ENCODE assay signal across 8 cellular contexts in genomic region chr16:88561485-88562369, GRCh38. TPM values are rescaled to one million over a fixed set of nuclear protein-coding genes. Genes with fewer than 3 reads are reported as not detected.
DNase-seq lines count a peak whose midpoint lies in the region; ATAC-seq and TF ChIP-seq lines count a peak whose summit lies in the region.

No MANE protein-coding gene starts in this region.

- intact Hi-C loops in adrenal gland (cut with DNase I) = loop anchor here (5.0 kb wide), 1 partner anchor 119 kb away; no protein-coding TSS in a partner anchor
- intact Hi-C loops in left ventricle myocardium inferior (cut with micrococcal nuclease) = loop anchor here (10.0 kb wide), 1 partner anchor 117 kb away; no protein-coding TSS in a partner anchor
- intact Hi-C loops in gastrocnemius medialis (cut with DNase I; ENCODE audit: low total_unique reads) = loop anchor here (1.0 kb wide), 1 partner anchor 118 kb away; no protein-coding TSS in a partner anchor

- H3K4me3 Mint-ChIP-seq in H9 = no peak overlapping the region; a peak in 1 of 5 replicates

- H2BK15ac ChIP-seq in H9 (ENCODE audit: low read depth, low read length) = no peak overlapping the region

- H3K9me3 ChIP-seq in BE2C = no peaks in the 10 kb centered on the region
- no peaks in the 10 kb centered on the region for H3K9me3 ChIP-seq in H9 (ENCODE audit: control insufficient read depth, low read depth, low read length)
- H3K9me3 ChIP-seq in adrenal gland (replicated peaks in 1 of 3) = no peaks in the 10 kb centered on the region
- H3K9me3 ChIP-seq in left ventricle myocardium inferior (replicated peaks) = no peaks in the 10 kb centered on the region
- H3K9me3 ChIP-seq in gastrocnemius medialis = no peaks in the 10 kb centered on the region

- no peaks in the 10 kb centered on the region; the same call in 1 of the 2 replicates for H3K4me1 ChIP-seq in BE2C
- no peaks in the 10 kb centered on the region for H3K4me1 ChIP-seq in H9 (ENCODE audit: insufficient read depth, low read length)
- peaks cover 0 to 4% of the 10 kb centered on the region in 2 donors for H3K4me1 ChIP-seq in adrenal gland (replicated peaks in 1 of 2)
- H3K4me1 ChIP-seq in left ventricle myocardium inferior = peaks cover 12% of the 10 kb centered on the region
- H3K4me1 ChIP-seq in gastrocnemius medialis = peaks cover 6 to 8% of the 10 kb centered on the region in 2 donors

- no peak overlapping the region for H3K23ac ChIP-seq in H9 (ENCODE audit: insufficient read length, low read depth, low read length)

- H4K5ac ChIP-seq in H9 (ENCODE audit: insufficient read length, low read depth, low read length) = no peak overlapping the region

- H4K20me1 ChIP-seq in H9 (ENCODE audit: control insufficient read depth, insufficient read depth, insufficient read length) = no peaks in the 10 kb centered on the region

- no peaks in the 10 kb centered on the region for H3K36me3 Mint-ChIP-seq in H9 (ENCODE audit: insufficient read depth in 1 of 3, low read depth in 3 of 3)

- no peak overlapping the region for H4K91ac ChIP-seq in H9 (ENCODE audit: insufficient read length, low read depth, low read length)

- TF ChIP-seq CTCF in BE2C (IDR thresholded peaks at IDR 0.05; ENCODE audit: low read depth, low read length) (peak; percentile 71), H9 (conservative IDR thresholded peaks at IDR 0.05) (peak; percentile 69), adrenal gland (IDR thresholded peaks at IDR 0.05) (peak; percentile 42 to 69 (median 54)), left ventricle myocardium inferior (IDR thresholded peaks at IDR 0.05; ENCODE audit: borderline replicate concordance) (peak; percentile 70), gastrocnemius medialis (IDR thresholded peaks at IDR 0.05 in 4 of 5, conservative IDR thresholded peaks at IDR 0.05 in 1 of 5) (peak; percentile 17 to 64 (median 50))

- no peak overlapping the region for H3T11ph ChIP-seq in H9 (ENCODE audit: low read length)

- peak in 1 of 2 donors; percentile 38 for ATAC-seq in gastrocnemius medialis
- ATAC-seq in GM18907 (IDR thresholded peaks at IDR 0.05; ENCODE audit: unreplicated experiment) = no peak
- ATAC-seq in HG03045 (IDR thresholded peaks at IDR 0.05; ENCODE audit: unreplicated experiment) = no peak

- H3K27ac Mint-ChIP-seq in H9 = no peak overlapping the region

- no peaks in the 10 kb centered on the region for H3K79me1 ChIP-seq in H9 (ENCODE audit: insufficient read depth, low read depth, low read length, poor library complexity, severe bottlenecking)

- H3K27ac ChIP-seq in H9 (ENCODE audit: insufficient read length, low read depth, low read length) (no peak overlapping the region), adrenal gland (no peak overlapping the region), left ventricle myocardium inferior (replicated peaks) (no peak overlapping the region), gastrocnemius medialis (no peak overlapping the region)

- H3K9me3 Mint-ChIP-seq in H9 = no peaks in the 10 kb centered on the region; a peak in 1 of 5 replicates

- no peak overlapping the region for H2BK20ac ChIP-seq in H9 (ENCODE audit: low read depth, low read length, poor library complexity, severe bottlenecking)

- WGBS in H9 (ENCODE audit: extremely low coverage, insufficient read length, low lambda C conversion rate) = no CpG with 5 or more reads among the region's 25 CpGs
- 20 to 30% (median 26%) methylated on average over 12 to 24 of the region's 25 CpGs for WGBS in adrenal gland, 4 donors

- H3K36me3 ChIP-seq in BE2C (no peaks in the 10 kb centered on the region), adrenal gland (replicated peaks in 1 of 2) (no peaks in the 10 kb centered on the region), left ventricle myocardium inferior (no peaks in the 10 kb centered on the region), gastrocnemius medialis (no peaks in the 10 kb centered on the region)

- TF ChIP-seq POLR2A in adrenal gland (IDR thresholded peaks at IDR 0.05) (no peak), gastrocnemius medialis (IDR thresholded peaks at IDR 0.05) (no peak)

- no peak overlapping the region for H3K18ac ChIP-seq in H9 (ENCODE audit: insufficient read length, low read depth, low read length)

- no peak overlapping the region for H2AFZ ChIP-seq in H9 (ENCODE audit: low read length)

- H3K4me3 ChIP-seq in BE2C (ENCODE audit: low read depth, low read length) = peak overlapping the region; percentile 35
- peak overlapping the region in 1 of 4 donors; percentile 36 for H3K4me3 ChIP-seq in adrenal gland
- H3K4me3 ChIP-seq in left ventricle myocardium inferior = peak overlapping the region; percentile 32
- peak overlapping the region in 3 of 4 donors; percentile 13 to 20 (median 18) for H3K4me3 ChIP-seq in gastrocnemius medialis

- H3K56ac ChIP-seq in H9 (ENCODE audit: insufficient read length, low read depth, low read length) = no peak overlapping the region

- H4K8ac ChIP-seq in H9 (replicated peaks; ENCODE audit: insufficient read length, low read depth, low read length) = no peak overlapping the region

- H3K4me2 ChIP-seq in H9 (ENCODE audit: insufficient read depth, insufficient read length, low read length) = no peak overlapping the region

- H3K79me2 ChIP-seq in H9 (ENCODE audit: insufficient read depth, low read length) = no peaks in the 10 kb centered on the region

- H3K14ac ChIP-seq in H9 (ENCODE audit: insufficient read depth, low read length) = no peak overlapping the region

- in situ Hi-C loops in gastrocnemius medialis (cut with MboI; ENCODE audit: low sequenced_read_pairs in 4 of 4) = loop anchor here in 2 of 4 donors (25.0 kb wide), 2 partner anchors 124 to 799 kb away; partner anchors contain the start of gene KLHDC4 (in 1 of the 2)

- no peak overlapping the region for H3K4ac ChIP-seq in H9 (ENCODE audit: low read depth, low read length)

- H3K9ac ChIP-seq in H9 (ENCODE audit: extremely low read depth, insufficient read length, low read length) = no peak overlapping the region

- peak; percentile 69 for DNase-seq in BE2C
- peak; percentile 56 for DNase-seq in H9
- DNase-seq in SHP77 treated with DMSO at 0.1 percent for 48 hours (lab: John Stamatoyannopoulos, UW) = peak; percentile 32
- peak; percentile 45 to 69 (median 59) for DNase-seq in adrenal gland
- no peak for DNase-seq in left ventricle myocardium inferior
- DNase-seq in gastrocnemius medialis = no peak

- no peaks in the 10 kb centered on the region for H3K23me2 ChIP-seq in H9 (ENCODE audit: insufficient read length, low read depth, low read length, poor library complexity, severe bottlenecking)

- no peak overlapping the region for H2BK5ac ChIP-seq in H9 (ENCODE audit: insufficient read length, low read length)

- peaks cover 4% of the 10 kb centered on the region in 2 experiments; a peak in 3 of 4 replicates for H3K4me1 Mint-ChIP-seq in H9

- no peak overlapping the region for H2BK120ac ChIP-seq in H9 (ENCODE audit: low read depth, low read length, poor library complexity, severe bottlenecking)

- H2BK12ac ChIP-seq in H9 (ENCODE audit: insufficient read length, low read depth, low read length) = no peak overlapping the region

- H3K27me3 ChIP-seq in BE2C (peaks cover 7% of the 10 kb centered on the region), H9 (ENCODE audit: insufficient read depth, low read length) (no peaks in the 10 kb centered on the region), adrenal gland (no peaks in the 10 kb centered on the region), left ventricle myocardium inferior (ENCODE audit: low read depth) (peaks cover 23% of the 10 kb centered on the region), gastrocnemius medialis (peaks cover under 1 to 12% (median 6%) of the 10 kb centered on the region in 3 donors)

- no peak overlapping the region for H2AK5ac ChIP-seq in H9 (ENCODE audit: insufficient read length, low read length)

- H3K27me3 Mint-ChIP-seq in H9 (ENCODE audit: low read depth) = peaks cover 19% of the 10 kb centered on the region

RNA-seq across cellular contexts. Expression of gene ZC3H18, which starts 8.5 kb away (rescaled TPM):
- 108 TPM for polyA plus RNA-seq in BE2C (2012; ENCODE audit: insufficient read depth, insufficient read length, low read depth)
- 69.7 and 78.2 TPM in 2 replicates for total RNA-seq in H9 (2021)
- 10 to 100 TPM; 11.8 to 40.2 (median 21.8) TPM for total RNA-seq in adrenal gland
- 10 to 100 TPM; 17.4 to 49.1 (median 34.0) TPM for polyA plus RNA-seq in adrenal gland
- 21.3 TPM for total RNA-seq in left ventricle myocardium inferior
- 10 to 100 TPM; 10.9 to 20.5 (median 18.4) TPM for total RNA-seq in gastrocnemius medialis

Comparison
In these comparisons a context has a peak if more than half of its experiments do, and no peak if none do; other contexts are left out.
1. DNase-seq: peak in BE2C (single experiment), H9 (single experiment), SHP77 treated with DMSO at 0.1 percent for 48 hours (single experiment) and adrenal gland (7 of 7); none in left ventricle myocardium inferior (single experiment) and gastrocnemius medialis (0 of 2).
2. Peak in every context shown above with its lines, with median percentiles within 50 percentile points of each other: CTCF ChIP-seq.